Comparison of ENCODE assay signal across 8 cellular contexts in genomic region chr11:16606784-16607674, GRCh38.
DNase-seq lines count a peak whose midpoint lies in the region; ATAC-seq and TF ChIP-seq lines count a peak whose summit lies in the region.

No MANE protein-coding gene starts in this region.

- no peak overlapping the region for H2BK20ac ChIP-seq in H9 (ENCODE audit: low read depth, low read length, poor library complexity, severe bottlenecking)

- TF ChIP-seq CTCF in H9 (conservative IDR thresholded peaks at IDR 0.05), result no peak
- no peak for TF ChIP-seq CTCF in Panc1 (IDR thresholded peaks at IDR 0.05)

- H3K4me3 ChIP-seq in Panc1 (ENCODE audit: low read depth in 2 of 2, low read length in 2 of 2) (peak overlapping the region; percentile 34 to 46), mucosa of rectum (ENCODE audit: low read length in 2 of 2) (peak overlapping the region; percentile 58 to 68)

- no CpG with 5 or more reads among the region's 81 CpGs for WGBS in H9 (ENCODE audit: extremely low coverage, insufficient read length, low lambda C conversion rate)

- H3K36me3 Mint-ChIP-seq in H9 (ENCODE audit: insufficient read depth in 1 of 3, low read depth in 3 of 3), result no peaks in the 10 kb centered on the region

- ATAC-seq in Panc1 (peak; percentile 14; the same call in 1 of the 2 replicates), HG02642 (IDR thresholded peaks at IDR 0.05; ENCODE audit: poor library complexity, unreplicated experiment) (no peak)

- no peaks in the 10 kb centered on the region for H3K79me2 ChIP-seq in H9 (ENCODE audit: insufficient read depth, low read length)

- H3K4me3 Mint-ChIP-seq in H9, result no peak overlapping the region; a peak in 2 of 5 replicates

- no peak overlapping the region for H4K91ac ChIP-seq in H9 (ENCODE audit: insufficient read length, low read depth, low read length)

- no peak overlapping the region for H3T11ph ChIP-seq in H9 (ENCODE audit: low read length)

- H3K23ac ChIP-seq in H9 (ENCODE audit: insufficient read length, low read depth, low read length), result no peak overlapping the region

- no peak overlapping the region for H3K18ac ChIP-seq in H9 (ENCODE audit: insufficient read length, low read depth, low read length)

- in situ Hi-C loops in Panc1 (cut with HindIII; ENCODE audit: low pct_unique_long_range_greater_than_20kb, low sequenced_read_pairs), result no loop called here

- no peak overlapping the region for H4K5ac ChIP-seq in H9 (ENCODE audit: insufficient read length, low read depth, low read length)

- H3K27ac ChIP-seq in H9 (ENCODE audit: insufficient read length, low read depth, low read length), result no peak overlapping the region
- no peak overlapping the region for H3K27ac ChIP-seq in Panc1 (ENCODE audit: low read length)
- peak overlapping the region; percentile 38 for H3K27ac ChIP-seq in epithelial cell of prostate
- peak overlapping the region; percentile 48 to 52 for H3K27ac ChIP-seq in mucosa of rectum (ENCODE audit: low read depth in 2 of 2, low read length in 2 of 2)

- no peak overlapping the region for H3K4ac ChIP-seq in H9 (ENCODE audit: low read depth, low read length)

- no peak overlapping the region for H3K56ac ChIP-seq in H9 (ENCODE audit: insufficient read length, low read depth, low read length)

- peaks cover 30 to 46% of the 10 kb centered on the region in 2 experiments for H3K4me1 Mint-ChIP-seq in H9

- H3K4me1 ChIP-seq in H9 (ENCODE audit: insufficient read depth, low read length) (0 out of 2 replicates have a peak, but pooled peaks cover 2% of the 10 kb centered on the region), Panc1 (ENCODE audit: control insufficient read depth, insufficient read depth, low read length) (peaks cover 13% of the 10 kb centered on the region), mucosa of rectum (ENCODE audit: control insufficient read depth in 2 of 2, insufficient read depth in 2 of 2, low read length in 2 of 2) (peaks cover 18 to 20% of the 10 kb centered on the region in 2 donors)

- no peak overlapping the region for H2AFZ ChIP-seq in H9 (ENCODE audit: low read length)

- no peak overlapping the region for H2BK15ac ChIP-seq in H9 (ENCODE audit: low read depth, low read length)

- intact Hi-C loops in Panc1 (cut with micrococcal nuclease; ENCODE audit: unreplicated experiment), result no loop called here

- peaks cover 0 to 4% of the 10 kb centered on the region in 2 experiments; a peak in 2 of 5 replicates for H3K9me3 Mint-ChIP-seq in H9

- CTCF ChIA-PET in Panc1 (lab: Charles Lee), result interaction anchor here (0.7 kb wide), 3 partner anchors 7 to 1980 kb away, joined by 3 read pairs; no protein-coding TSS in a partner anchor

- H4K8ac ChIP-seq in H9 (replicated peaks; ENCODE audit: insufficient read length, low read depth, low read length), result no peak overlapping the region

- H2BK120ac ChIP-seq in H9 (ENCODE audit: low read depth, low read length, poor library complexity, severe bottlenecking), result no peak overlapping the region

- no peak overlapping the region for H3K14ac ChIP-seq in H9 (ENCODE audit: insufficient read depth, low read length)

- no TSS peak for BruUV-seq in Panc1 (replicated peaks; lab: Mats Ljungman, UMichigan)

- H3K9ac ChIP-seq in H9 (ENCODE audit: extremely low read depth, insufficient read length, low read length) (no peak overlapping the region), mucosa of rectum (ENCODE audit: low read depth in 1 of 2, low read length in 2 of 2) (peak overlapping the region in 1 of 2 donors; percentile 67)

- H2BK12ac ChIP-seq in H9 (ENCODE audit: insufficient read length, low read depth, low read length), result no peak overlapping the region

- no peak overlapping the region for H3K27ac Mint-ChIP-seq in H9

- H3K36me3 ChIP-seq in Panc1 (ENCODE audit: control insufficient read depth, insufficient read depth, low read length) (no peaks in the 10 kb centered on the region), mucosa of rectum (ENCODE audit: control insufficient read depth in 2 of 2, insufficient read depth in 2 of 2, low read length in 2 of 2) (no peaks in the 10 kb centered on the region)

- POLR2A ChIA-PET in Panc1 (lab: Charles Lee), result no interaction called here

- H4K20me1 ChIP-seq in H9 (ENCODE audit: control insufficient read depth, insufficient read depth, insufficient read length), result peaks cover 3% of the 10 kb centered on the region

- H3K9me3 ChIP-seq in H9 (ENCODE audit: control insufficient read depth, low read depth, low read length), result no peaks in the 10 kb centered on the region
- no peaks in the 10 kb centered on the region for H3K9me3 ChIP-seq in Panc1 (ENCODE audit: control insufficient read depth, insufficient read depth, low read depth, low read length)
- H3K9me3 ChIP-seq in mucosa of rectum (ENCODE audit: control insufficient read depth in 2 of 2, low read length in 2 of 2), result no peaks in the 10 kb centered on the region

- DNase-seq in H9 (peak; percentile 50), Panc1 (ENCODE audit: low read depth, low spot score) (no peak), epithelial cell of prostate (ENCODE audit: low read depth, low spot score) (no peak), SK-N-DZ (ENCODE audit: low spot score) (no peak), NCI-H1694 (lab: John Stamatoyannopoulos, UW) (no peak), NCI-H2029 treated with DMSO at 0.1 percent for 48 hours (lab: John Stamatoyannopoulos, UW) (no peak)

- H3K79me1 ChIP-seq in H9 (ENCODE audit: insufficient read depth, low read depth, low read length, poor library complexity, severe bottlenecking), result no peaks in the 10 kb centered on the region

- H2BK5ac ChIP-seq in H9 (ENCODE audit: insufficient read length, low read length), result no peak overlapping the region

- H2AK5ac ChIP-seq in H9 (ENCODE audit: insufficient read length, low read length), result no peak overlapping the region

- H3K27me3 ChIP-seq in H9 (ENCODE audit: insufficient read depth, low read length) (peaks cover 94% of the 10 kb centered on the region), Panc1 (ENCODE audit: control insufficient read depth, insufficient read depth, low read length) (peaks cover 44% of the 10 kb centered on the region), mucosa of rectum (ENCODE audit: control insufficient read depth in 2 of 2, insufficient read depth in 2 of 2, low read length in 2 of 2) (peaks cover 57 to 59% of the 10 kb centered on the region in 2 donors)

- H3K4me2 ChIP-seq in H9 (ENCODE audit: insufficient read depth, insufficient read length, low read length), result peak overlapping the region; percentile 92

- peaks cover 38% of the 10 kb centered on the region for H3K23me2 ChIP-seq in H9 (ENCODE audit: insufficient read length, low read depth, low read length, poor library complexity, severe bottlenecking)

- H3K27me3 Mint-ChIP-seq in H9 (ENCODE audit: low read depth), result peaks cover 29% of the 10 kb centered on the region; the same call in 1 of the 2 replicates

Comparison
In these comparisons a context has a peak if more than half of its experiments do, and no peak if none do; other contexts are left out.
1. H3K27ac ChIP-seq: peak in epithelial cell of prostate (single experiment) and mucosa of rectum (2 of 2); none in H9 (single experiment) and Panc1 (single experiment).